16 cellular contexts compared by ENCODE assay signal in genomic region chr17:652310-652709, GRCh38.
DNase-seq lines count a peak whose midpoint lies in the region; ATAC-seq and TF ChIP-seq lines count a peak whose summit lies in the region.
"Had no signal": no experiment of that assay in that cellular context is flagged by ENCODE, and none has a peak within 500 bp of the region (broad histone marks: within the 10 kb centered on the region; RNA-seq: fewer than 3 reads in every experiment).

No MANE protein-coding gene starts in this region.

- BruUV-seq in Caco-2 (replicated peaks; lab: Mats Ljungman, UMichigan) = no TSS peak

- peak; percentile 97 for ATAC-seq in sciatic nerve
- ATAC-seq: naive thymus-derived CD4-positive, alpha-beta T cell had no signal

- peak; percentile 74 for DNase-seq in AG20443 (ENCODE audit: low spot score)
- DNase-seq in coronary artery (ENCODE audit: low spot score) = peak; percentile 76
- DNase-seq in right atrium auricular region (ENCODE audit: low spot score) = peak; percentile 90
- peak; percentile 87 for DNase-seq in sciatic nerve (ENCODE audit: low spot score)
- DNase-seq in Caco-2 = no peak
- no peak for DNase-seq in RWPE1 (ENCODE audit: low spot score)
- DNase-seq in activated CD4-positive, alpha-beta T cell treated with anti-CD3 and anti-CD28 coated beads, Interleukin-2, amount 50 U/mL, for 4 hours = no peak
- DNase-seq in hepatocyte (ENCODE audit: low spot score) = no peak
- DNase-seq: activated CD4-positive, alpha-beta T cell treated with anti-CD3 and anti-CD28 coated beads for 4 hours; CD4-positive, CD25-positive, alpha-beta regulatory T cell; EL; naive thymus-derived CD4-positive, alpha-beta T cell; NCI-H1436 treated with DMSO at 0.1 percent for 48 hours; trophoblast cell had no signal

- 97% methylated on average over 9 of the region's 9 CpGs for WGBS in hepatocyte (ENCODE audit: low lambda C conversion rate, missing lambda C conversion rate)

- peaks cover 2% of the 10 kb centered on the region for H3K9me3 Mint-ChIP-seq in Caco-2 (ENCODE audit: unreplicated experiment)
- H3K9me3 Mint-ChIP-seq: activated naive CD4-positive, alpha-beta T cell treated with anti-CD3 and anti-CD28 coated beads, Interleukin-2, amount 50 U/mL, for 24 hours; CD4-positive, CD25-positive, alpha-beta regulatory T cell; central memory CD8-positive, alpha-beta T cell; naive thymus-derived CD4-positive, alpha-beta T cell had no signal

- intact Hi-C loops in sciatic nerve (cut with DNase I) = no loop called here
- intact Hi-C loops in Caco-2 (cut with micrococcal nuclease; ENCODE audit: unreplicated experiment) = no loop called here

- peaks cover 19% of the 10 kb centered on the region for H3K36me3 ChIP-seq in right atrium auricular region
- no peaks in the 10 kb centered on the region for H3K36me3 ChIP-seq in Caco-2 (ENCODE audit: control insufficient read depth, insufficient read depth, low read length)
- no peaks in the 10 kb centered on the region for H3K36me3 ChIP-seq in hepatocyte (replicated peaks; ENCODE audit: insufficient read depth, low read depth)

- no peaks in the 10 kb centered on the region for H4K20me1 ChIP-seq in hepatocyte (ENCODE audit: insufficient read depth, poor library complexity, severe bottlenecking)

- H3K27ac Mint-ChIP-seq in Caco-2 (ENCODE audit: unreplicated experiment) = no peak overlapping the region
- H3K27ac Mint-ChIP-seq: activated naive CD4-positive, alpha-beta T cell treated with anti-CD3 and anti-CD28 coated beads, Interleukin-2, amount 50 U/mL, for 24 hours; CD4-positive, CD25-positive, alpha-beta regulatory T cell; naive thymus-derived CD4-positive, alpha-beta T cell had no signal

- no peaks in the 10 kb centered on the region for H3K79me2 ChIP-seq in hepatocyte

- TF ChIP-seq CTCF in coronary artery (IDR thresholded peaks at IDR 0.05) (no peak), right atrium auricular region (IDR thresholded peaks at IDR 0.05) (no peak), Caco-2 (IDR thresholded peaks at IDR 0.05; ENCODE audit: insufficient read depth in 1 of 2, low read depth in 1 of 2, low read length in 1 of 2, severe bottlenecking in 1 of 2, unreplicated experiment in 1 of 2) (no peak), RWPE1 (conservative IDR thresholded peaks at IDR 0.05; ENCODE audit: low read depth) (no peak), hepatocyte (IDR thresholded peaks at IDR 0.05; ENCODE audit: poor library complexity) (no peak)

- H3K27me3 ChIP-seq in right atrium auricular region (no peaks in the 10 kb centered on the region), Caco-2 (replicated peaks; ENCODE audit: control insufficient read depth, insufficient read depth, low read length) (no peaks in the 10 kb centered on the region), hepatocyte (no peaks in the 10 kb centered on the region)

- H3K4me3 ChIP-seq in coronary artery = no peak overlapping the region
- H3K4me3 ChIP-seq in right atrium auricular region = no peak overlapping the region
- H3K4me3 ChIP-seq in Caco-2 (ENCODE audit: low read depth, low read length) = no peak overlapping the region
- H3K4me3 ChIP-seq in hepatocyte = no peak overlapping the region

- H3K4me2 ChIP-seq in hepatocyte = no peak overlapping the region

- H3K4me1 ChIP-seq in right atrium auricular region = peaks cover 0 to 9% of the 10 kb centered on the region in 2 donors
- no peaks in the 10 kb centered on the region for H3K4me1 ChIP-seq in Caco-2
- H3K4me1 ChIP-seq in hepatocyte (ENCODE audit: insufficient read depth) = no peaks in the 10 kb centered on the region

- no peak overlapping the region for H2AFZ ChIP-seq in hepatocyte

- H3K27ac ChIP-seq in coronary artery = peak overlapping the region in 1 of 2 donors; percentile 66
- peak overlapping the region; percentile 34 to 54 for H3K27ac ChIP-seq in right atrium auricular region
- H3K27ac ChIP-seq in RWPE1 = no peak overlapping the region
- H3K27ac ChIP-seq in hepatocyte = no peak overlapping the region

- H3K9me3 ChIP-seq in right atrium auricular region = no peaks in the 10 kb centered on the region
- no peaks in the 10 kb centered on the region for H3K9me3 ChIP-seq in Caco-2
- no peaks in the 10 kb centered on the region for H3K9me3 ChIP-seq in hepatocyte (ENCODE audit: low read depth)

- no peaks in the 10 kb centered on the region for H3K4me1 Mint-ChIP-seq in Caco-2 (ENCODE audit: low read depth, unreplicated experiment)
- H3K4me1 Mint-ChIP-seq: activated naive CD4-positive, alpha-beta T cell treated with anti-CD3 and anti-CD28 coated beads, Interleukin-2, amount 50 U/mL, for 24 hours; central memory CD8-positive, alpha-beta T cell; naive thymus-derived CD4-positive, alpha-beta T cell had no signal

- H3K27me3 Mint-ChIP-seq in Caco-2 (ENCODE audit: insufficient read depth, unreplicated experiment) = no peaks in the 10 kb centered on the region
- H3K27me3 Mint-ChIP-seq: activated naive CD4-positive, alpha-beta T cell treated with anti-CD3 and anti-CD28 coated beads, Interleukin-2, amount 50 U/mL, for 24 hours; central memory CD8-positive, alpha-beta T cell; naive thymus-derived CD4-positive, alpha-beta T cell had no signal

- H3K36me3 Mint-ChIP-seq in Caco-2 (ENCODE audit: insufficient read depth, unreplicated experiment) = peaks cover 25% of the 10 kb centered on the region

- POLR2A ChIA-PET in Caco-2 (lab: Charles Lee) = no interaction called here
- POLR2A ChIA-PET in RWPE1 (lab: Yijun Ruan, JAX; ENCODE audit: low non-redundant PET) = no interaction called here

- CTCF ChIA-PET in Caco-2 (lab: Charles Lee) (no interaction called here), RWPE1 (lab: Yijun Ruan, JAX) (no interaction called here)

- H3K9me2 ChIP-seq in hepatocyte (replicated peaks; ENCODE audit: insufficient read depth) = no peaks in the 10 kb centered on the region

- H3K4me3 Mint-ChIP-seq in Caco-2 (ENCODE audit: unreplicated experiment) = no peak overlapping the region
- H3K4me3 Mint-ChIP-seq: activated naive CD4-positive, alpha-beta T cell treated with anti-CD3 and anti-CD28 coated beads, Interleukin-2, amount 50 U/mL, for 24 hours; CD4-positive, CD25-positive, alpha-beta regulatory T cell; central memory CD8-positive, alpha-beta T cell; naive thymus-derived CD4-positive, alpha-beta T cell had no signal

Comparison
In these comparisons a context has a peak if more than half of its experiments do, and no peak if none do; other contexts are left out.
1. DNase-seq: peak in AG20443 (single experiment), coronary artery (single experiment), right atrium auricular region (single experiment) and sciatic nerve (single experiment); none in Caco-2 (0 of 2), RWPE1 (single experiment), activated CD4-positive, alpha-beta T cell treated with anti-CD3 and anti-CD28 coated beads, Interleukin-2, amount 50 U/mL, for 4 hours (0 of 2) and hepatocyte (single experiment).
2. H3K27ac ChIP-seq: peak in right atrium auricular region (2 of 2); none in RWPE1 (single experiment) and hepatocyte (single experiment).